In genomic region chr19:2654585-2654861, GRCh38 we compare ENCODE assay signal across 1 cellular context.
TF ChIP-seq lines count a peak whose summit lies in the region.

No MANE protein-coding gene starts in this region.

TF ChIP-seq in WTC11, 78 proteins besides CTCF, POLR2A, EP300 and RAD21 (continued from another document):
- TF ChIP-seq JUN (CRISPR knock-in tag; IDR thresholded peaks at IDR 0.05) (no peak), FOXK1 (CRISPR knock-in tag; IDR thresholded peaks at IDR 0.05) (no peak), SMAD3 (CRISPR knock-in tag; IDR thresholded peaks at IDR 0.05; ENCODE audit: borderline replicate concordance) (no peak), RORB (CRISPR knock-in tag; IDR thresholded peaks at IDR 0.05) (no peak)
